8 cellular contexts compared by ENCODE assay signal in genomic region chr13:49627831-49628652, GRCh38. TPM values are rescaled to one million over a fixed set of nuclear protein-coding genes. Genes with fewer than 3 reads are reported as not detected.
A peak's percentile ranks its signal among the peaks of the same experiment; 100 is the strongest.
DNase-seq lines count a peak whose midpoint lies in the region; ATAC-seq and TF ChIP-seq lines count a peak whose summit lies in the region.

TSS of gene ARL11 (plus strand) at chr13:49628507. CDS start at chr13:49630448, 1,941 bp downstream.

- no peak within 1 kb of the TSS for H2AK5ac ChIP-seq in IMR-90 (ENCODE audit: low read depth, low read length)

- TF ChIP-seq CTCF in Caco-2 (IDR thresholded peaks at IDR 0.05; ENCODE audit: insufficient read depth in 1 of 2, low read depth in 1 of 2, low read length in 1 of 2, severe bottlenecking in 1 of 2, unreplicated experiment in 1 of 2) (no peak), IMR-90 (conservative IDR thresholded peaks at IDR 0.05; ENCODE audit: low read depth, low read length) (no peak), esophagus squamous epithelium (IDR thresholded peaks at IDR 0.05) (no peak), psoas muscle (IDR thresholded peaks at IDR 0.05) (no peak)

- no peak within 1 kb of the TSS for H2AK9ac ChIP-seq in IMR-90 (replicated peaks; ENCODE audit: low read depth, low read length, poor library complexity)

- no peak for TF ChIP-seq RAD21 in IMR-90 (IDR thresholded peaks at IDR 0.05; ENCODE audit: low read length)

- no peak within 1 kb of the TSS for H2BK20ac ChIP-seq in IMR-90 (ENCODE audit: low read depth, low read length)

- H3K9me1 ChIP-seq in IMR-90 (ENCODE audit: insufficient read depth, low read length), result 0 out of 2 replicates have a peak, but pooled peaks cover 4% of the 10 kb centered on the region

- intact Hi-C loops in Caco-2 (cut with micrococcal nuclease; ENCODE audit: unreplicated experiment) (no loop called here), IMR-90 (cut with micrococcal nuclease) (no loop called here), esophagus squamous epithelium (cut with DNase I) (no loop called here), psoas muscle (cut with DNase I) (no loop called here)

- H3K27me3 ChIP-seq in Caco-2 (replicated peaks; ENCODE audit: control insufficient read depth, insufficient read depth, low read length) (no peaks in the 10 kb centered on the region), IMR-90 (ENCODE audit: control insufficient read depth, insufficient read depth, low read length) (no peaks in the 10 kb centered on the region), esophagus squamous epithelium (no peaks in the 10 kb centered on the region), psoas muscle (ENCODE audit: insufficient read depth in 3 of 3, low read length in 2 of 3) (no peaks in the 10 kb centered on the region)

- no peak within 1 kb of the TSS for H3K4me2 ChIP-seq in IMR-90 (ENCODE audit: low read depth, low read length)

- H3K9me3 Mint-ChIP-seq in Caco-2 (ENCODE audit: unreplicated experiment), result no peaks in the 10 kb centered on the region

- ATAC-seq in GM21515 (IDR thresholded peaks at IDR 0.05; ENCODE audit: unreplicated experiment), result peak; percentile 94
- ATAC-seq in IMR-90 (ENCODE audit: low read depth), result no peak
- peak; percentile 23 to 38 (median 32) for ATAC-seq in psoas muscle

- no peak within 1 kb of the TSS for H3K23ac ChIP-seq in IMR-90 (ENCODE audit: low read depth, low read length)

- H3K27ac ChIP-seq in IMR-90 (ENCODE audit: insufficient read depth, low read length) (no peak within 1 kb of the TSS), esophagus squamous epithelium (peak within 1 kb of the TSS; percentile 58 to 69 (median 65)), psoas muscle (no peak within 1 kb of the TSS)

- no peak within 1 kb of the TSS for H3K4me3 Mint-ChIP-seq in Caco-2 (ENCODE audit: unreplicated experiment)

- no peaks in the 10 kb centered on the region for H3K4me1 Mint-ChIP-seq in Caco-2 (ENCODE audit: low read depth, unreplicated experiment)

- no peak within 1 kb of the TSS for H3K27ac Mint-ChIP-seq in Caco-2 (ENCODE audit: unreplicated experiment)

- BruUV-seq in Caco-2 (replicated peaks; lab: Mats Ljungman, UMichigan), result no TSS peak
- BruUV-seq in IMR-90 (replicated peaks; lab: Mats Ljungman, UMichigan), result no TSS peak

- no peaks in the 10 kb centered on the region for H3K27me3 Mint-ChIP-seq in Caco-2 (ENCODE audit: insufficient read depth, unreplicated experiment)

- no CpG with 5 or more reads among the region's 17 CpGs for WGBS in IMR-90 (ENCODE audit: extremely low coverage in 2 of 2, insufficient read length in 1 of 2), 2 experiments
- 19 to 28% methylated on average over 5 to 14 of the region's 17 CpGs for WGBS in esophagus squamous epithelium, 2 donors
- 55 to 59% (median 57%) methylated on average over 17 of the region's 17 CpGs for WGBS in psoas muscle, 3 donors

- H3K36me3 ChIP-seq in Caco-2 (ENCODE audit: control insufficient read depth, insufficient read depth, low read length) (no peaks in the 10 kb centered on the region), IMR-90 (ENCODE audit: control insufficient read depth, insufficient read depth, low read length) (no peaks in the 10 kb centered on the region), esophagus squamous epithelium (no peaks in the 10 kb centered on the region), psoas muscle (ENCODE audit: insufficient read depth in 1 of 2, low read depth in 1 of 2) (no peaks in the 10 kb centered on the region)

- no peak within 1 kb of the TSS for H3K56ac ChIP-seq in IMR-90 (ENCODE audit: extremely low read depth, insufficient read depth, low read length)

- TF ChIP-seq POLR2A in IMR-90 (IDR thresholded peaks at IDR 0.05; ENCODE audit: low read depth, low read length) (no peak), esophagus squamous epithelium (IDR thresholded peaks at IDR 0.05) (peak in 2 of 4 donors; percentile 37 to 42)

- POLR2A ChIA-PET in Caco-2 (lab: Charles Lee) (no interaction called here), IMR-90 (lab: Charles Lee; ENCODE audit: unreplicated experiment) (no interaction called here)

- no peak within 1 kb of the TSS for H4K5ac ChIP-seq in IMR-90 (ENCODE audit: low read depth, low read length)

- H3K79me1 ChIP-seq in IMR-90 (ENCODE audit: low read depth in 1 of 2, low read length in 2 of 2), result no peaks in the 10 kb centered on the region

- H2BK120ac ChIP-seq in IMR-90 (ENCODE audit: low read depth, low read length), result no peak within 1 kb of the TSS

- H4K91ac ChIP-seq in IMR-90 (ENCODE audit: insufficient read depth, low read depth, low read length), result no peak within 1 kb of the TSS

- no peak within 1 kb of the TSS for H3K4me3 ChIP-seq in Caco-2 (ENCODE audit: low read depth, low read length)
- no peak within 1 kb of the TSS for H3K4me3 ChIP-seq in IMR-90 (ENCODE audit: insufficient read depth, low read depth, low read length)
- peak within 1 kb of the TSS; percentile 7 to 60 (median 38) for H3K4me3 ChIP-seq in esophagus squamous epithelium
- H3K4me3 ChIP-seq in psoas muscle, result peak within 1 kb of the TSS; percentile 25

- in situ Hi-C loops in IMR-90 (cut with MboI; ENCODE audit: low sequenced_read_pairs), result no loop called here

- H2AFZ ChIP-seq in IMR-90 (replicated peaks; ENCODE audit: low read length, poor library complexity), result peak within 1 kb of the TSS; percentile 68

- dilution Hi-C loops in IMR-90 (cut with HindIII; ENCODE audit: low sequenced_read_pairs, unreplicated experiment), result no loop called here

- no peak within 1 kb of the TSS for H2BK15ac ChIP-seq in IMR-90 (ENCODE audit: low read depth, low read length)

- CTCF ChIA-PET in Caco-2 (lab: Charles Lee), result no interaction called here
- CTCF ChIA-PET in IMR-90 (lab: Yijun Ruan, JAX), result no interaction called here

- no peaks in the 10 kb centered on the region for H4K20me1 ChIP-seq in IMR-90 (ENCODE audit: insufficient read depth, low read length)

- H2BK5ac ChIP-seq in IMR-90 (ENCODE audit: low read depth, low read length, poor library complexity, severe bottlenecking), result no peak within 1 kb of the TSS

- no peak within 1 kb of the TSS for H3K18ac ChIP-seq in IMR-90 (ENCODE audit: low read depth, low read length)

- H3K4me1 ChIP-seq in Caco-2 (peaks cover 6% of the 10 kb centered on the region; the same call in 1 of the 2 replicates), IMR-90 (ENCODE audit: control insufficient read depth, insufficient read depth, low read length) (peaks cover 5% of the 10 kb centered on the region; the same call in 1 of the 2 replicates), esophagus squamous epithelium (peaks cover 13 to 50% (median 25%) of the 10 kb centered on the region in 3 donors), psoas muscle (no peaks in the 10 kb centered on the region)

- no peaks in the 10 kb centered on the region for H3K9me3 ChIP-seq in Caco-2
- H3K9me3 ChIP-seq in IMR-90 (ENCODE audit: control insufficient read depth, insufficient read depth, low read length), result no peaks in the 10 kb centered on the region
- H3K9me3 ChIP-seq in esophagus squamous epithelium, result no peaks in the 10 kb centered on the region
- no peaks in the 10 kb centered on the region for H3K9me3 ChIP-seq in psoas muscle

- no peak within 1 kb of the TSS for H3K9ac ChIP-seq in IMR-90 (ENCODE audit: low read depth, low read length)

- no peak within 1 kb of the TSS for H4K8ac ChIP-seq in IMR-90 (ENCODE audit: low read depth in 2 of 2, low read length in 2 of 2)

- no peak within 1 kb of the TSS for H3K4ac ChIP-seq in IMR-90 (ENCODE audit: low read depth, low read length)

- H3K36me3 Mint-ChIP-seq in Caco-2 (ENCODE audit: insufficient read depth, unreplicated experiment), result no peaks in the 10 kb centered on the region

- DNase-seq in Caco-2, result peak; percentile 50 to 53
- no peak for DNase-seq in IMR-90
- DNase-seq in activated CD4-positive, alpha-beta T cell treated with anti-CD3 and anti-CD28 coated beads, Interleukin-2, amount 50 U/mL, for 1 hour, result peak; percentile 45
- peak; percentile 50 for DNase-seq in esophagus squamous epithelium (lab: John Stamatoyannopoulos, UW)
- peak; percentile 59 to 75 for DNase-seq in psoas muscle
- DNase-seq in occipital lobe (lab: John Stamatoyannopoulos, UW), result no peak
- no peak for DNase-seq in NCI-H2171 treated with DMSO at 0.1 percent for 48 hours (lab: John Stamatoyannopoulos, UW)

- no peak within 1 kb of the TSS for H3K14ac ChIP-seq in IMR-90 (replicated peaks; ENCODE audit: low read depth, low read length)

TF ChIP-seq in IMR-90, 13 proteins besides CTCF, POLR2A, EP300 and RAD21 (continues in another document):
- no peak for TF ChIP-seq SMC3 (IDR thresholded peaks at IDR 0.05; ENCODE audit: low read depth, low read length)
- TF ChIP-seq BHLHE40 (IDR thresholded peaks at IDR 0.05; ENCODE audit: low read depth, low read length), result no peak
- TF ChIP-seq CHD1 (IDR thresholded peaks at IDR 0.05; ENCODE audit: low read depth, low read length), result no peak
- no peak for TF ChIP-seq RFX5 (IDR thresholded peaks at IDR 0.05; ENCODE audit: low read depth, low read length)
- no peak for TF ChIP-seq FOS (IDR thresholded peaks at IDR 0.05; ENCODE audit: low read depth, low read length)
- TF ChIP-seq NFE2L2 (IDR thresholded peaks at IDR 0.05; ENCODE audit: low read depth, low read length), result no peak
- TF ChIP-seq MAFK (IDR thresholded peaks at IDR 0.05; ENCODE audit: low read depth, low read length), result no peak
- no peak for TF ChIP-seq MAZ (IDR thresholded peaks at IDR 0.05; ENCODE audit: borderline replicate concordance, low read depth, low read length)
- TF ChIP-seq ELK1 (IDR thresholded peaks at IDR 0.05; ENCODE audit: borderline replicate concordance, low read depth, low read length), result no peak
- no peak for TF ChIP-seq MXI1 (IDR thresholded peaks at IDR 0.05; ENCODE audit: borderline replicate concordance, low read depth, low read length)
- no peak for TF ChIP-seq RCOR1 (IDR thresholded peaks at IDR 0.05; ENCODE audit: insufficient replicate concordance, low read length)
- TF ChIP-seq CEBPB (IDR thresholded peaks at IDR 0.05; ENCODE audit: low read depth, low read length), result no peak

RNA-seq across cellular contexts. Expression of gene ARL11, which starts in this region (rescaled TPM):
- total RNA-seq in Caco-2 (2022) (not detected in 2 replicates), IMR-90 (2012; rRNA removed) (not detected in 2 replicates), esophagus squamous epithelium (1 to 10 TPM in 1 of 4 donors, under 1 TPM in 3; 0.22 to 1.9 (median 0.95) TPM), psoas muscle (under 1 TPM; 0.09 to 0.71 (median 0.19) TPM), occipital lobe (0.31 TPM)
- polyA plus RNA-seq in IMR-90 (2012; rRNA removed) (not detected in 2 replicates), psoas muscle (under 1 TPM; 0.09 to 0.14 (median 0.10) TPM)
- not detected in 2 replicates for polyA plus RNA-seq in IMR-90 (2012; cell fraction: cytosol; rRNA removed)
- not detected in 2 replicates for polyA plus RNA-seq in IMR-90 (2012; cell fraction: nucleus; rRNA removed; ENCODE audit: low replicate concordance)

Comparison
In these comparisons a context has a peak if more than half of its experiments do, and no peak if none do; other contexts are left out.
1. Peak in DNase-seq in Caco-2; RNA of the gene not detected or under 1 TPM.
2. Peak in DNase-seq, ATAC-seq and H3K4me3 ChIP-seq in psoas muscle; RNA of the gene not detected or under 1 TPM.
3. DNase-seq: peak in activated CD4-positive, alpha-beta T cell treated with anti-CD3 and anti-CD28 coated beads, Interleukin-2, amount 50 U/mL, for 1 hour (single experiment) and esophagus squamous epithelium (single experiment); none in IMR-90 (single experiment), occipital lobe (single experiment) and NCI-H2171 treated with DMSO at 0.1 percent for 48 hours (single experiment).
4. H3K4me3 ChIP-seq: peak in esophagus squamous epithelium (4 of 4); none in Caco-2 (single experiment) and IMR-90 (single experiment).
5. H3K27ac ChIP-seq: peak in esophagus squamous epithelium (4 of 4); none in IMR-90 (single experiment) and psoas muscle (single experiment).